Comparison of ENCODE assay signal across 16 cellular contexts in the genomic region with DNA sequence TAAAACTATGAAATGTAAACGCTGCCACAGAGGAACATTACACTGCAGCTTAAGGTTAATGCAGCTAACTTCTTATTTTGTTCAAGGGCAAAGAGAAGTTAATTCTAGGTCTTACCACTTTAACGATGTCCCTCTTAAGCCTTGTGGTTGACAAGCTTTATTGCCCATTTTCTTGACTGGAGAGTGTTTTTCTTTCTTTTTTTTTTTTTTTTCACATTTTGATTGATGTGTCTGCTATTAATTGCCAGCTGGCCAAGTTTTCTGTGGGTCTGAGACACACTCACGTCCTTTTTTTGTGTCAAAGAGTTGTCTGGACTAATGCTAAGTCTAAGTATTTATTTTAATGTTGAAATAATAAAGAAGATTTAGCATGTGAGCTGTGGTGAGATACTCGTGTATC. TPM values are rescaled to one million over a fixed set of nuclear protein-coding genes. Genes with fewer than 3 reads are reported as not detected.
DNase-seq lines count a peak whose midpoint lies in the region; ATAC-seq and TF ChIP-seq lines count a peak whose summit lies in the region.
"Had no signal": no experiment of that assay in that cellular context is flagged by ENCODE, and none has a peak within 500 bp of the region (broad histone marks: within the 10 kb centered on the region; RNA-seq: fewer than 3 reads in every experiment).

No MANE protein-coding gene starts in this region.

- no peak for TF ChIP-seq EP300 in esophagus muscularis mucosa (IDR thresholded peaks at IDR 0.05)

- H3K4me3 Mint-ChIP-seq in neural progenitor cell (peak overlapping the region; percentile 63), progenitor cell of endocrine pancreas (ENCODE audit: low read depth) (no peak overlapping the region)
- H3K4me3 Mint-ChIP-seq: CD4-positive, alpha-beta T cell had no signal

- no peak for TF ChIP-seq CTCF in esophagus muscularis mucosa (IDR thresholded peaks at IDR 0.05)
- TF ChIP-seq CTCF in neural progenitor cell (IDR thresholded peaks at IDR 0.05), result no peak
- no peak for TF ChIP-seq CTCF in psoas muscle (IDR thresholded peaks at IDR 0.05)
- no peak for TF ChIP-seq CTCF in progenitor cell of endocrine pancreas (IDR thresholded peaks at IDR 0.05; ENCODE audit: unreplicated experiment)
- no peak for TF ChIP-seq CTCF in thyroid gland (IDR thresholded peaks at IDR 0.05)

- H3K4me1 Mint-ChIP-seq in neural progenitor cell, result peaks cover 90% of the 10 kb centered on the region
- H3K4me1 Mint-ChIP-seq in progenitor cell of endocrine pancreas (ENCODE audit: low read depth), result peaks cover 17% of the 10 kb centered on the region

- no peaks in the 10 kb centered on the region for H3K79me2 ChIP-seq in neural progenitor cell (ENCODE audit: low read depth)

- H3K27me3 ChIP-seq in esophagus muscularis mucosa (no peaks in the 10 kb centered on the region), neural progenitor cell (no peaks in the 10 kb centered on the region), aorta (ENCODE audit: control insufficient read depth in 1 of 2, insufficient read depth in 2 of 2, low read length in 1 of 2) (no peaks in the 10 kb centered on the region), psoas muscle (ENCODE audit: insufficient read depth in 3 of 3, low read length in 2 of 3) (no peaks in the 10 kb centered on the region), thyroid gland (no peaks in the 10 kb centered on the region)
- H3K27me3 ChIP-seq: BE2C had no signal

- H2AFZ ChIP-seq in neural progenitor cell (replicated peaks), result no peak overlapping the region

- peaks cover 31% of the 10 kb centered on the region for H3F3A ChIP-seq in neural progenitor cell (ENCODE audit: low read depth)

- peak overlapping the region; percentile 70 to 83 (median 72) for H3K27ac ChIP-seq in esophagus muscularis mucosa (replicated peaks in 1 of 4)
- peak overlapping the region; percentile 35 for H3K27ac ChIP-seq in neural progenitor cell
- H3K27ac ChIP-seq in aorta (ENCODE audit: low read depth in 1 of 2, low read length in 2 of 2), result peak overlapping the region in 1 of 2 donors; percentile 70
- no peak overlapping the region for H3K27ac ChIP-seq in psoas muscle
- H3K27ac ChIP-seq in thyroid gland, result peak overlapping the region in 1 of 3 donors; percentile 47
- H3K27ac ChIP-seq: 22Rv1 had no signal

- WGBS in esophagus muscularis mucosa, result 13% methylated on average over 4 of the region's 4 CpGs
- 4 to 5% methylated on average over 4 of the region's 4 CpGs for WGBS in aorta, 2 donors
- WGBS in psoas muscle, 3 donors, result 25 to 40% (median 35%) methylated on average over 4 of the region's 4 CpGs
- WGBS in thyroid gland, 2 donors, result 41 to 42% methylated on average over 4 of the region's 4 CpGs

- DNase-seq in DMS 273 (lab: John Stamatoyannopoulos, UW; ENCODE audit: unreplicated experiment), result peak; percentile 14
- no peak for DNase-seq in DMS 273 treated with DMSO at 0.1 percent for 48 hours (lab: John Stamatoyannopoulos, UW)
- DNase-seq in esophagus muscularis mucosa (ENCODE audit: extremely low spot score), result no peak
- DNase-seq in neural progenitor cell (ENCODE audit: low spot score), result no peak
- DNase-seq in aorta, result no peak
- no peak for DNase-seq in psoas muscle
- DNase-seq in progenitor cell of endocrine pancreas (ENCODE audit: low spot score, unreplicated experiment), result no peak
- no peak for DNase-seq in thyroid gland
- DNase-seq: BE2C; CD4-positive, alpha-beta T cell; HCEC 1CT; NCI-H1930; NCI-H510A had no signal

- H3K4me2 ChIP-seq in neural progenitor cell, result peak overlapping the region; percentile 29

- H3K36me3 ChIP-seq in esophagus muscularis mucosa (no peaks in the 10 kb centered on the region), neural progenitor cell (no peaks in the 10 kb centered on the region), aorta (ENCODE audit: control insufficient read depth in 1 of 2, insufficient read depth in 2 of 2, low read length in 1 of 2) (no peaks in the 10 kb centered on the region), psoas muscle (ENCODE audit: insufficient read depth in 1 of 2, low read depth in 1 of 2) (no peaks in the 10 kb centered on the region), thyroid gland (no peaks in the 10 kb centered on the region)
- H3K36me3 ChIP-seq: BE2C had no signal

- H3K27me3 Mint-ChIP-seq in neural progenitor cell (ENCODE audit: insufficient read depth, low read depth) (peaks cover 5% of the 10 kb centered on the region), progenitor cell of endocrine pancreas (no peaks in the 10 kb centered on the region)
- H3K27me3 Mint-ChIP-seq: CD4-positive, alpha-beta T cell had no signal

- H3K4me1 ChIP-seq in esophagus muscularis mucosa, result peaks cover 16 to 52% (median 30%) of the 10 kb centered on the region in 4 donors
- H3K4me1 ChIP-seq in neural progenitor cell, result peaks cover 71% of the 10 kb centered on the region
- H3K4me1 ChIP-seq in aorta (ENCODE audit: control insufficient read depth in 1 of 2, insufficient read depth in 2 of 2, low read length in 2 of 2), result peaks cover 6 to 20% of the 10 kb centered on the region in 2 donors
- H3K4me1 ChIP-seq in psoas muscle, result no peaks in the 10 kb centered on the region
- peaks cover 27 to 34% of the 10 kb centered on the region in 2 donors for H3K4me1 ChIP-seq in thyroid gland
- H3K4me1 ChIP-seq: BE2C had no signal

- peak overlapping the region; percentile 91 for H3K27ac Mint-ChIP-seq in neural progenitor cell
- no peak overlapping the region for H3K27ac Mint-ChIP-seq in progenitor cell of endocrine pancreas
- H3K27ac Mint-ChIP-seq: CD4-positive, alpha-beta T cell had no signal

- H3K9ac ChIP-seq in neural progenitor cell, result no peak overlapping the region

- H3K36me3 Mint-ChIP-seq in neural progenitor cell (no peaks in the 10 kb centered on the region), progenitor cell of endocrine pancreas (ENCODE audit: insufficient read depth) (no peaks in the 10 kb centered on the region)

- H4K20me1 ChIP-seq in neural progenitor cell (ENCODE audit: low read depth), result peaks cover 20% of the 10 kb centered on the region

- H3K4me3 ChIP-seq in esophagus muscularis mucosa, result peak overlapping the region in 3 of 4 donors; percentile 22 to 34 (median 29)
- H3K4me3 ChIP-seq in neural progenitor cell, result peak overlapping the region; percentile 2
- peak overlapping the region in 1 of 2 donors; percentile 69 for H3K4me3 ChIP-seq in aorta (ENCODE audit: low read length in 2 of 2)
- no peak overlapping the region for H3K4me3 ChIP-seq in psoas muscle
- no peak overlapping the region for H3K4me3 ChIP-seq in thyroid gland (replicated peaks in 1 of 3)
- H3K4me3 ChIP-seq: K562 had no signal

- H3K9me3 Mint-ChIP-seq in neural progenitor cell (no peaks in the 10 kb centered on the region), progenitor cell of endocrine pancreas (ENCODE audit: low read depth) (no peaks in the 10 kb centered on the region)
- H3K9me3 Mint-ChIP-seq: CD4-positive, alpha-beta T cell had no signal

- H3K9me3 ChIP-seq in esophagus muscularis mucosa (no peaks in the 10 kb centered on the region), neural progenitor cell (ENCODE audit: low read depth) (no peaks in the 10 kb centered on the region), aorta (ENCODE audit: control insufficient read depth, low read length) (no peaks in the 10 kb centered on the region), psoas muscle (no peaks in the 10 kb centered on the region), thyroid gland (no peaks in the 10 kb centered on the region)
- H3K9me3 ChIP-seq: BE2C had no signal

- ATAC-seq in aorta (ENCODE audit: low FRiP score) (peak; percentile 34), psoas muscle (no peak)
- ATAC-seq: K562 had no signal

- intact Hi-C loops in esophagus muscularis mucosa (cut with DNase I), result no loop called here
- intact Hi-C loops in aorta (cut with DNase I), result loop anchor here in 1 of 2 donors (5.0 kb wide), 2 partner anchors 36 to 39 kb away; partner anchors contain the start of gene ST6GAL2
- intact Hi-C loops in psoas muscle (cut with DNase I), result no loop called here
- intact Hi-C loops in thyroid gland (cut with DNase I), result no loop called here

- TF ChIP-seq POLR2A in esophagus muscularis mucosa (IDR thresholded peaks at IDR 0.05; ENCODE audit: low read depth) (no peak), thyroid gland (IDR thresholded peaks at IDR 0.05) (no peak)

RNA-seq across cellular contexts. Expression of gene ST6GAL2, which starts 34.5 kb away (rescaled TPM):
- total RNA-seq in esophagus muscularis mucosa, result 10 to 100 TPM in 2 of 4 donors, 1 to 10 TPM in 2; 3.6 to 20.9 (median 7.5) TPM
- 10.1 and 12.8 TPM in 2 replicates for total RNA-seq in neural progenitor cell (ENCODE audit: low replicate concordance)
- 100 to 1,000 TPM in 1 of 2 donors, 10 to 100 TPM in 1; 49.1 to 107 TPM for total RNA-seq in aorta
- 1 to 10 TPM; 7.0 to 9.3 TPM for polyA plus RNA-seq in aorta
- under 1 TPM in 1 of 4 donors, not detected in 3; 0.17 TPM for total RNA-seq in psoas muscle
- under 1 TPM in 2 of 3 donors, not detected in 1; 0.01 TPM for polyA plus RNA-seq in psoas muscle
- total RNA-seq in progenitor cell of endocrine pancreas, result 8.0 and 8.3 TPM in 2 replicates
- 10 to 100 TPM; 17.6 to 94.5 (median 49.9) TPM for total RNA-seq in thyroid gland
- total RNA-seq: CD4-positive, alpha-beta T cell; K562; SK-MEL-5 had no signal
- polyA plus RNA-seq: K562 had no signal

Comparison
In these comparisons a context has a peak if more than half of its experiments do, and no peak if none do; other contexts are left out.
1. H3K4me3 ChIP-seq: peak in esophagus muscularis mucosa (3 of 4) and neural progenitor cell (single experiment); none in psoas muscle (single experiment) and thyroid gland (0 of 3).